18 cellular contexts compared by ENCODE assay signal in the genomic region with DNA sequence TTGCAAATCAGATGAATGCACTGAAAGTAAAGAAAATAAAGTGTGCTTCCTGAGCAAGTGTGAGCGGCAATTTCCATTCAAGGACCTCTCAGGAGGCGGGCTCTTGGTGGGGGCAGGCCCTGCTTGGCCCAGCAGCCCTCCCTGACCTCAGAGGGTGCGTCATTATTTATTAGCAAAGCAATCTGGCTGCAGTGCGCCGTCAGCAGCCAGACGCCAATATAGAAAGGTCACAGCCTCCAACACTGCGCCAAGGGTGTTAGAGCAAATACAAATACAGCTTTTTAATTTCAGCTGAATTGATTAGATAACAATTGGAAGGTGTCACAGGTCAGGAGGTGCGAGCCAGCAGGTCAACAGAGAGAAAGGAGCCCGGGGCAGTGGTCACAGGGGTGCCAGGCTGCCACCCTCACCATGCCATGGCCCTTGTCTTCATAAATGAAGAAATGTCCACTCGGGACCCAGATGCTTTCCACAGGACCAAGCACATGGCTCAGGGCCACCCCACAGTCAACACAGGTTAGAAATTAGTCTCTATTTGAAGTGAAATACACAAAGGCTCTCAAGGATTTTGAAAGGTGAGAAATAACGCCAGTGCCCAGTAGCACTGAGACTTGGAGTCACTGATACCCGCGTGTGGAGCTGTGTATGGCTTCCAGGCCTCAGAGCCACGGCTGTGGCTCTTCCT.
DNase-seq lines count a peak whose midpoint lies in the region; ATAC-seq and TF ChIP-seq lines count a peak whose summit lies in the region.
"Had no signal": no experiment of that assay in that cellular context is flagged by ENCODE, and none has a peak within 500 bp of the region (broad histone marks: within the 10 kb centered on the region; RNA-seq: fewer than 3 reads in every experiment).

No MANE protein-coding gene starts in this region.

- CTCF ChIA-PET in CD4-positive, alpha-beta memory T cell (lab: Charles Lee; ENCODE audit: partially characterized antibody): no interaction called here

- H3K36me3 ChIP-seq in body of pancreas (replicated peaks in 1 of 2; ENCODE audit: insufficient read depth in 1 of 2, low read depth in 2 of 2): no peaks in the 10 kb centered on the region
- no peaks in the 10 kb centered on the region for H3K36me3 ChIP-seq in tibial artery
- H3K36me3 ChIP-seq in CD4-positive, alpha-beta memory T cell (ENCODE audit: insufficient read depth, low read length): no peaks in the 10 kb centered on the region
- H3K36me3 ChIP-seq: BLaER1, HAP-1 had no signal

- no peaks in the 10 kb centered on the region for H3K27me3 ChIP-seq in body of pancreas
- H3K27me3 ChIP-seq in tibial artery: no peaks in the 10 kb centered on the region
- H3K27me3 ChIP-seq in CD4-positive, alpha-beta memory T cell (ENCODE audit: insufficient read depth, low read length): no peaks in the 10 kb centered on the region
- H3K27me3 ChIP-seq: BLaER1 had no signal

- intact Hi-C loops in body of pancreas (cut with DNase I): no loop called here
- intact Hi-C loops in tibial artery (cut with DNase I; ENCODE audit: low total_unique reads): no loop called here
- intact Hi-C loops in CD4-positive, alpha-beta memory T cell (cut with micrococcal nuclease): no loop called here

- no peak overlapping the region for H3K27ac ChIP-seq in body of pancreas
- H3K27ac ChIP-seq in tibial artery: no peak overlapping the region
- H3K27ac ChIP-seq in CD4-positive, alpha-beta memory T cell (ENCODE audit: low read depth, low read length): no peak overlapping the region
- H3K27ac ChIP-seq: 22Rv1, BLaER1, C4-2B had no signal

- TF ChIP-seq CTCF in body of pancreas (IDR thresholded peaks at IDR 0.05): no peak
- TF ChIP-seq CTCF in osteocyte (IDR thresholded peaks at IDR 0.05): no peak
- no peak for TF ChIP-seq CTCF in tibial artery (IDR thresholded peaks at IDR 0.05)

- peaks cover 25% of the 10 kb centered on the region for H3K9me3 Mint-ChIP-seq in osteocyte (ENCODE audit: unreplicated experiment)
- peaks cover 0 to 4% (median 0%) of the 10 kb centered on the region in 8 donors for H3K9me3 Mint-ChIP-seq in CD4-positive, alpha-beta memory T cell

- H3K27me3 Mint-ChIP-seq in osteocyte (ENCODE audit: unreplicated experiment): no peaks in the 10 kb centered on the region
- peaks cover 0 to 2% of the 10 kb centered on the region in 2 donors for H3K27me3 Mint-ChIP-seq in CD4-positive, alpha-beta memory T cell
- H3K27me3 Mint-ChIP-seq: B cell; CD4-positive, CD25-positive, alpha-beta regulatory T cell; CD8-positive, alpha-beta memory T cell had no signal

- no peak for TF ChIP-seq POLR2A in body of pancreas (IDR thresholded peaks at IDR 0.05)

- H3K4me3 ChIP-seq in body of pancreas: no peak overlapping the region
- H3K4me3 ChIP-seq in tibial artery: no peak overlapping the region
- H3K4me3 ChIP-seq in CD4-positive, alpha-beta memory T cell (ENCODE audit: low read length in 2 of 2): no peak overlapping the region
- H3K4me3 ChIP-seq: BLaER1, HAP-1 had no signal

- no peak overlapping the region for H3K27ac Mint-ChIP-seq in osteocyte (ENCODE audit: unreplicated experiment)
- no peak overlapping the region for H3K27ac Mint-ChIP-seq in CD4-positive, alpha-beta memory T cell
- H3K27ac Mint-ChIP-seq: B cell; CD4-positive, CD25-positive, alpha-beta regulatory T cell; CD8-positive, alpha-beta memory T cell; HFFc6 had no signal

- no peaks in the 10 kb centered on the region for H3K9me3 ChIP-seq in body of pancreas
- no peaks in the 10 kb centered on the region for H3K9me3 ChIP-seq in tibial artery
- H3K9me3 ChIP-seq in CD4-positive, alpha-beta memory T cell (ENCODE audit: control insufficient read depth in 1 of 2, low read length in 2 of 2): no peaks in the 10 kb centered on the region
- H3K9me3 ChIP-seq: BLaER1, HAP-1 had no signal

- ATAC-seq in body of pancreas: no peak

- WGBS in body of pancreas, 2 donors: 29 to 30% methylated on average over 14 of the region's 14 CpGs

- POLR2A ChIA-PET in CD4-positive, alpha-beta memory T cell (lab: Charles Lee; ENCODE audit: partially characterized antibody): no interaction called here

- H3K4me1 Mint-ChIP-seq in osteocyte (ENCODE audit: unreplicated experiment): no peaks in the 10 kb centered on the region
- H3K4me1 Mint-ChIP-seq in CD4-positive, alpha-beta memory T cell: no peaks in the 10 kb centered on the region
- H3K4me1 Mint-ChIP-seq: B cell; CD4-positive, CD25-positive, alpha-beta regulatory T cell; CD8-positive, alpha-beta memory T cell had no signal

- no peak overlapping the region for H3K4me3 Mint-ChIP-seq in osteocyte (ENCODE audit: unreplicated experiment)
- no peak overlapping the region for H3K4me3 Mint-ChIP-seq in CD4-positive, alpha-beta memory T cell
- H3K4me3 Mint-ChIP-seq: B cell; CD4-positive, CD25-positive, alpha-beta regulatory T cell; CD8-positive, alpha-beta memory T cell; HFFc6 had no signal

- peak; percentile 29 for DNase-seq in NCI-H146 (lab: John Stamatoyannopoulos, UW)
- peak in 3 of 4 donors; percentile 29 to 51 (median 45) for DNase-seq in body of pancreas
- DNase-seq in osteocyte (ENCODE audit: extremely low spot score, unreplicated experiment): peak; percentile 67
- no peak for DNase-seq in tibial artery
- DNase-seq in NCI-H446 (lab: John Stamatoyannopoulos, UW): no peak
- no peak for DNase-seq in CD4-positive, alpha-beta memory T cell
- DNase-seq: CD4-positive, CD25-positive, alpha-beta regulatory T cell; CD8-positive, alpha-beta memory T cell; DMS53; DMS79 treated with DMSO at 0.1 percent for 48 hours; GF-D8; GOT3; HFFc6 had no signal

- no peaks in the 10 kb centered on the region for H3K36me3 Mint-ChIP-seq in osteocyte (ENCODE audit: unreplicated experiment)
- no peaks in the 10 kb centered on the region for H3K36me3 Mint-ChIP-seq in CD4-positive, alpha-beta memory T cell
- H3K36me3 Mint-ChIP-seq: CD4-positive, CD25-positive, alpha-beta regulatory T cell; CD8-positive, alpha-beta memory T cell had no signal

- H3K4me1 ChIP-seq in body of pancreas (peaks cover 7% of the 10 kb centered on the region), tibial artery (no peaks in the 10 kb centered on the region)
- H3K4me1 ChIP-seq in CD4-positive, alpha-beta memory T cell (ENCODE audit: insufficient read depth, low read length): no peaks in the 10 kb centered on the region
- H3K4me1 ChIP-seq: BLaER1, HAP-1 had no signal

Comparison
In these comparisons a context has a peak if more than half of its experiments do, and no peak if none do; other contexts are left out.
1. DNase-seq: peak in NCI-H146 (single experiment), body of pancreas (3 of 4) and osteocyte (single experiment); none in tibial artery (0 of 2), NCI-H446 (0 of 2) and CD4-positive, alpha-beta memory T cell (0 of 5).